In the genomic region with DNA sequence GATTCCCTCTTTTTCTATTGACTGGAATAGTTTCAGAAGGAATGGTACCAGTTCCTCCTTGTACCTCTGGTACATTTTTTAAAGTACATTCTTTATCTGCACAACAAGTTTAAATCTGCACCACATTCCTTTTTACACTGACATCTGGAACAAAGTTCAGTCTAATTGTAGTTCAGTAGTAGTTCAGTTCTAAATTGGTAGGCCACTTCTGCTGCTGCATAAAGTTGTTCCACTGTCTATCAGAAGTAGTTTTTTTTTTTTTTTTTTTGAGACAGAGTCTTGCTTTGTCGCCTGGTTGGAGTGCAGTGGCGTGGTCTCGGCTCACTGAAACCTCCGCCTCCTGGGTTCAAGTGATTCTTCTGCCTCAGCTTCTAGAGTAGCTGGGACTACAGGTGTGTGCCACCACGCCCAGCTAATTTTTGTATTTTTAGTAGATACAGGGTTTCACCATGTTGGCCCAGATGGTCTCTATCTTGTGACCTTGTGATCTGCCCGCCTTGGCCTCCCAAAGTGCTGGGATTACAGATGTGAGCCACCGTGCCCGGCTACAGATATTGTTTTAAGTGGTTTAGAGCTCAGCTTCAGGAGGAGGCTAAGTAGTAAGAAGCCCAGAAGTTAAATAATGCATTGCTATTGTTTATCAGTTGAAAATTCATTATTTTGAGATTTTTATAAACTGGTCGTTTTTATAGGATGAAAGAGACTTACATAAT, we compare ENCODE assay signal across 8 cellular contexts.
DNase-seq lines count a peak whose midpoint lies in the region; ATAC-seq and TF ChIP-seq lines count a peak whose summit lies in the region.
"Not testable (repeated sequence)": the region's sequence is repeated elsewhere in the genome, so short reads cannot be mapped to it uniquely, and the experiment has no call there.

No MANE protein-coding gene starts in this region.

- peak overlapping the region; percentile 17 for H3K4me3 Mint-ChIP-seq in CD4-positive, alpha-beta T cell
- peak overlapping the region; percentile 75 for H3K4me3 Mint-ChIP-seq in activated CD8-positive, alpha-beta T cell treated with anti-CD3 and anti-CD28 coated beads for 36 hours
- peak overlapping the region; percentile 67 to 70 for H3K4me3 Mint-ChIP-seq in activated T-cell treated with anti-CD3 and anti-CD28 coated beads, Interleukin-2, amount 50 U/mL, for 72 hours
- peak overlapping the region; percentile 75 for H3K4me3 Mint-ChIP-seq in activated naive CD8-positive, alpha-beta T cell
- H3K4me3 Mint-ChIP-seq in stimulated activated naive CD8-positive, alpha-beta T cell treated with anti-CD3 and anti-CD28 coated beads, Interleukin-15, amount 100 ng/mL, for 72 hours, result peak overlapping the region; percentile 64 to 70

- H3K27ac Mint-ChIP-seq in CD4-positive, alpha-beta T cell, result peak overlapping the region; percentile 73
- H3K27ac Mint-ChIP-seq in activated CD8-positive, alpha-beta T cell treated with anti-CD3 and anti-CD28 coated beads for 36 hours, result peak overlapping the region; percentile 94
- H3K27ac Mint-ChIP-seq in activated T-cell treated with anti-CD3 and anti-CD28 coated beads, Interleukin-2, amount 50 U/mL, for 72 hours, result peak overlapping the region; percentile 82
- H3K27ac Mint-ChIP-seq in activated naive CD8-positive, alpha-beta T cell, result peak overlapping the region; percentile 95
- peak overlapping the region; percentile 26 to 72 for H3K27ac Mint-ChIP-seq in stimulated activated naive CD8-positive, alpha-beta T cell treated with anti-CD3 and anti-CD28 coated beads, Interleukin-15, amount 100 ng/mL, for 72 hours

- WGBS in right cardiac atrium, result 72% methylated on average over 9 of the region's 9 CpGs

- H3K9me3 ChIP-seq in CD4-positive, alpha-beta T cell (ENCODE audit: control insufficient read depth, low read length); right cardiac atrium (ENCODE audit: control insufficient read depth, low read length): not testable (repeated sequence)

- peaks cover 39% of the 10 kb centered on the region for H3K4me1 Mint-ChIP-seq in CD4-positive, alpha-beta T cell (ENCODE audit: low read depth)
- H3K4me1 Mint-ChIP-seq in activated CD8-positive, alpha-beta T cell treated with anti-CD3 and anti-CD28 coated beads for 36 hours (ENCODE audit: low read depth), result peaks cover 40% of the 10 kb centered on the region
- H3K4me1 Mint-ChIP-seq in activated T-cell treated with anti-CD3 and anti-CD28 coated beads, Interleukin-2, amount 50 U/mL, for 72 hours (ENCODE audit: low read depth), result peaks cover 38% of the 10 kb centered on the region
- H3K4me1 Mint-ChIP-seq in activated naive CD8-positive, alpha-beta T cell (ENCODE audit: low read depth), result peaks cover 46% of the 10 kb centered on the region
- H3K4me1 Mint-ChIP-seq in stimulated activated naive CD8-positive, alpha-beta T cell treated with anti-CD3 and anti-CD28 coated beads, Interleukin-15, amount 100 ng/mL, for 72 hours, result peaks cover 27% of the 10 kb centered on the region

- H3K27me3 Mint-ChIP-seq in CD4-positive, alpha-beta T cell; activated CD8-positive, alpha-beta T cell treated with anti-CD3 and anti-CD28 coated beads for 36 hours; activated T-cell treated with anti-CD3 and anti-CD28 coated beads, Interleukin-2, amount 50 U/mL, for 72 hours (ENCODE audit: low read depth); activated naive CD8-positive, alpha-beta T cell; stimulated activated naive CD8-positive, alpha-beta T cell treated with anti-CD3 and anti-CD28 coated beads, Interleukin-15, amount 100 ng/mL, for 72 hours: not testable (repeated sequence)

- H3K27ac ChIP-seq in CD4-positive, alpha-beta T cell (ENCODE audit: low read depth, low read length); right cardiac atrium (ENCODE audit: low read length): not testable (repeated sequence)

- POLR2A ChIA-PET in CD4-positive, alpha-beta T cell (lab: Charles Lee), result interaction anchor here (0.6 to 1.0 kb wide), 2 partner anchors 49 to 115 kb away, joined by 3 to 4 read pairs; no protein-coding TSS in a partner anchor
- POLR2A ChIA-PET in activated CD8-positive, alpha-beta T cell treated with anti-CD3 and anti-CD28 coated beads for 36 hours (lab: Charles Lee), result not testable (repeated sequence)

- H3K36me3 Mint-ChIP-seq in CD4-positive, alpha-beta T cell (ENCODE audit: low read depth), result peaks cover 20% of the 10 kb centered on the region
- H3K36me3 Mint-ChIP-seq in activated CD8-positive, alpha-beta T cell treated with anti-CD3 and anti-CD28 coated beads for 36 hours (ENCODE audit: low read depth), result peaks cover 16% of the 10 kb centered on the region
- peaks cover 2 to 12% of the 10 kb centered on the region in 2 donors for H3K36me3 Mint-ChIP-seq in activated T-cell treated with anti-CD3 and anti-CD28 coated beads, Interleukin-2, amount 50 U/mL, for 72 hours (ENCODE audit: insufficient read depth in 2 of 2)
- H3K36me3 Mint-ChIP-seq in activated naive CD8-positive, alpha-beta T cell, result not testable (repeated sequence)

- CTCF ChIA-PET in CD4-positive, alpha-beta T cell (lab: Charles Lee), result interaction anchor here (0.7 kb wide), 1 partner anchor 33 kb away, joined by 3 read pairs; no protein-coding TSS in a partner anchor
- CTCF ChIA-PET in activated CD8-positive, alpha-beta T cell treated with anti-CD3 and anti-CD28 coated beads for 36 hours (lab: Charles Lee), result interaction anchor here (0.8 to 1.2 kb wide), 2 partner anchors 11 to 60 kb away, joined by 3 read pairs; no protein-coding TSS in a partner anchor

- H3K27me3 ChIP-seq in CD4-positive, alpha-beta T cell (ENCODE audit: control insufficient read depth, insufficient read depth, low read length); right cardiac atrium (ENCODE audit: control insufficient read depth, insufficient read depth): not testable (repeated sequence)

- H3K9me3 Mint-ChIP-seq in CD4-positive, alpha-beta T cell; activated CD8-positive, alpha-beta T cell treated with anti-CD3 and anti-CD28 coated beads for 36 hours; activated T-cell treated with anti-CD3 and anti-CD28 coated beads, Interleukin-2, amount 50 U/mL, for 72 hours; activated naive CD8-positive, alpha-beta T cell (ENCODE audit: low read depth); stimulated activated naive CD8-positive, alpha-beta T cell treated with anti-CD3 and anti-CD28 coated beads, Interleukin-15, amount 100 ng/mL, for 72 hours: not testable (repeated sequence)

- H3K4me1 ChIP-seq in right cardiac atrium (ENCODE audit: control insufficient read depth, insufficient read depth, low read length), result not testable (repeated sequence)

- TF ChIP-seq CTCF in CD4-positive, alpha-beta T cell (IDR thresholded peaks at IDR 0.05); activated CD8-positive, alpha-beta T cell treated with anti-CD3 and anti-CD28 coated beads for 36 hours (IDR thresholded peaks at IDR 0.05): not testable (repeated sequence)

- not testable (repeated sequence) for H3K4me3 ChIP-seq in right cardiac atrium (ENCODE audit: low read length)

- not testable (repeated sequence) for DNase-seq in CD4-positive, alpha-beta T cell; activated T-cell treated with anti-CD3 and anti-CD28 coated beads, Interleukin-2, amount 50 U/mL, for 72 hours; Right ventricle myocardium inferior (ENCODE audit: missing footprints)
- peak; percentile 23 for DNase-seq in RPMI8226
- DNase-seq in activated CD8-positive, alpha-beta T cell treated with anti-CD3 and anti-CD28 coated beads for 36 hours, result peak; percentile 31
- DNase-seq in right cardiac atrium, result peak in 1 of 3 donors; percentile 24
- DNase-seq in stimulated activated naive CD8-positive, alpha-beta T cell treated with anti-CD3 and anti-CD28 coated beads, Interleukin-15, amount 100 ng/mL, for 72 hours, result peak in 1 of 2 donors; percentile 20

- intact Hi-C loops in CD4-positive, alpha-beta T cell (cut with DNase I, micrococcal nuclease), result loop anchor here in 1 of 2 experiments (5.0 kb wide), 2 partner anchors 52 to 117 kb away; a partner anchor contains a TSS
- intact Hi-C loops in activated CD8-positive, alpha-beta T cell treated with anti-CD3 and anti-CD28 coated beads for 36 hours (cut with micrococcal nuclease), result loop anchor here (10.0 kb wide), 2 partner anchors 135 to 225 kb away; a partner anchor contains a TSS
- intact Hi-C loops in Right ventricle myocardium inferior (cut with DNase I), result loop anchor here (10.0 kb wide), 1 partner anchor 215 kb away; no protein-coding TSS in a partner anchor
- intact Hi-C loops in right cardiac atrium (cut with DNase I), result not testable (repeated sequence)

- ATAC-seq in CD4-positive, alpha-beta T cell (ENCODE audit: poor library complexity), result peak; percentile 29
- ATAC-seq in activated CD8-positive, alpha-beta T cell treated with anti-CD3 and anti-CD28 coated beads for 36 hours, result peak; percentile 50
- peak; percentile 27 to 28 for ATAC-seq in activated T-cell treated with anti-CD3 and anti-CD28 coated beads, Interleukin-2, amount 50 U/mL, for 72 hours (replicated peaks in 1 of 2)
- ATAC-seq in Right ventricle myocardium inferior, result peak; percentile 50
- peak; percentile 45 to 48 for ATAC-seq in right cardiac atrium
- peak; percentile 40 for ATAC-seq in stimulated activated naive CD8-positive, alpha-beta T cell treated with anti-CD3 and anti-CD28 coated beads, Interleukin-15, amount 100 ng/mL, for 72 hours

Comparison
In these comparisons a context has a peak if more than half of its experiments do, and no peak if none do; other contexts are left out.
1. H3K4me3 Mint-ChIP-seq: peak in every context shown above with its lines; median percentile 75 in activated CD8-positive, alpha-beta T cell treated with anti-CD3 and anti-CD28 coated beads for 36 hours; 75 in activated naive CD8-positive, alpha-beta T cell; 68 in activated T-cell treated with anti-CD3 and anti-CD28 coated beads, Interleukin-2, amount 50 U/mL, for 72 hours; 67 in stimulated activated naive CD8-positive, alpha-beta T cell treated with anti-CD3 and anti-CD28 coated beads, Interleukin-15, amount 100 ng/mL, for 72 hours; 17 in CD4-positive, alpha-beta T cell.